9 cellular contexts compared by ENCODE assay signal in the genomic region with DNA sequence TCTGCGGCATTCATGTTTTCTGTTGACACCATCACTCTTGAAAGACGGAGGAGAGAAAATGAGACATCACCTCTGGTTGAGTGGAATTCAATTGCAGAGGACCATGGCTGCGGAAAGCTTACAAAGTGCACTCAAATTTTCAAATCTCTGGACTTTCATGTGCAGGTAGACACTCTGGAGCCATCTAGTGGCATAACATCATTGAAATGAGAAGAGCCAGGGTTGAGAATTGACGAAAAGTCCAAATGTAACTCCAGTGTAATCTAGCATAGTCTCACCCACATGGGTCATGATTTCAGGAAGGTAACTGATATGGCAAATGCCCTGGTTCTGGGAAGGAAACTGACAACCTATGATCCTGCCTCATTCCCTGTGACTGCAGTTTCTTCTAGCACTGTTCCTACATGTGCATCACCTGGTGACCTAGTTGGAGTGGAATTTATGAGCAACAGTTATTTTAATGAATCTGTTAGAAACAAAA.
A peak's percentile ranks its signal among the peaks of the same experiment; 100 is the strongest.
DNase-seq lines count a peak whose midpoint lies in the region; ATAC-seq and TF ChIP-seq lines count a peak whose summit lies in the region.
"Had no signal": no experiment of that assay in that cellular context is flagged by ENCODE, and none has a peak within 500 bp of the region (broad histone marks: within the 10 kb centered on the region; RNA-seq: fewer than 3 reads in every experiment).

No MANE protein-coding gene starts in this region.

- peak; percentile 60 for TF ChIP-seq CTCF in LNCAP (IDR thresholded peaks at IDR 0.05)
- peak; percentile 25 to 62 (median 54) for TF ChIP-seq CTCF in adrenal gland (IDR thresholded peaks at IDR 0.05)
- peak; percentile 65 for TF ChIP-seq CTCF in liver (IDR thresholded peaks at IDR 0.05; ENCODE audit: low read depth, low read length, missing input control)
- TF ChIP-seq CTCF in spleen (IDR thresholded peaks at IDR 0.05 in 8 of 11, conservative IDR thresholded peaks at IDR 0.05 in 3 of 11) = peak in 4 of 11 experiments; percentile 11 to 33 (median 26)

- TF ChIP-seq POLR2A in adrenal gland (IDR thresholded peaks at IDR 0.05) (no peak), spleen (IDR thresholded peaks at IDR 0.05) (no peak)

- ATAC-seq in activated naive CD4-positive, alpha-beta T cell treated with anti-CD3 and anti-CD28 coated beads, Interleukin-2, amount 50 U/mL, for 72 hours = no peak
- no peak for ATAC-seq in GM18907 (IDR thresholded peaks at IDR 0.05; ENCODE audit: unreplicated experiment)

- H3K9me3 Mint-ChIP-seq in activated naive CD4-positive, alpha-beta T cell treated with anti-CD3 and anti-CD28 coated beads, Interleukin-2, amount 50 U/mL, for 72 hours = peaks cover 7 to 13% of the 10 kb centered on the region in 2 donors

- DNase-seq in DMS 273 (lab: John Stamatoyannopoulos, UW; ENCODE audit: unreplicated experiment) (peak; percentile 70), DMS 273 treated with DMSO at 0.1 percent for 48 hours (lab: John Stamatoyannopoulos, UW) (no peak), adrenal gland (peak in 5 of 7 donors; percentile 9 to 20 (median 14)), spleen (no peak)
- DNase-seq in activated naive CD4-positive, alpha-beta T cell treated with anti-CD3 and anti-CD28 coated beads, Interleukin-2, amount 50 U/mL, for 72 hours (ENCODE audit: low spot score in 2 of 2) = no peak

- H3K27ac Mint-ChIP-seq in activated naive CD4-positive, alpha-beta T cell treated with anti-CD3 and anti-CD28 coated beads, Interleukin-2, amount 50 U/mL, for 72 hours = no peak overlapping the region

- H3K27ac ChIP-seq in adrenal gland (no peak overlapping the region), liver (ENCODE audit: low read depth in 1 of 2, low read length in 2 of 2) (no peak overlapping the region), spleen (no peak overlapping the region)
- H3K27ac ChIP-seq: skin epidermis had no signal

- WGBS in adrenal gland, 4 donors = 32 to 39% (median 36%) methylated on average over 3 to 4 of the region's 4 CpGs
- WGBS in liver = 34% methylated on average over 4 of the region's 4 CpGs
- WGBS in spleen, 5 donors = 52 to 71% (median 59%) methylated on average over 3 to 4 of the region's 4 CpGs

- no peaks in the 10 kb centered on the region for H3K27me3 ChIP-seq in adrenal gland
- peaks cover 0 to 2% (median 0%) of the 10 kb centered on the region in 4 donors for H3K27me3 ChIP-seq in liver (ENCODE audit: control insufficient read depth in 4 of 4, insufficient read depth in 4 of 4, low read length in 3 of 4)
- no peaks in the 10 kb centered on the region for H3K27me3 ChIP-seq in spleen (replicated peaks in 1 of 7)

- H3K4me3 ChIP-seq in adrenal gland (no peak overlapping the region), liver (ENCODE audit: low read depth in 1 of 3, low read length in 3 of 3) (no peak overlapping the region), spleen (no peak overlapping the region)
- H3K4me3 ChIP-seq: skin epidermis had no signal

- intact Hi-C loops in adrenal gland (cut with DNase I) (no loop called here), spleen (cut with DNase I; ENCODE audit: low total_unique reads) (no loop called here)

- H3K9me3 ChIP-seq in adrenal gland (replicated peaks in 1 of 3) = no peaks in the 10 kb centered on the region
- no peaks in the 10 kb centered on the region for H3K9me3 ChIP-seq in liver (ENCODE audit: control insufficient read depth in 4 of 4, low read length in 3 of 4)
- H3K9me3 ChIP-seq in spleen = no peaks in the 10 kb centered on the region

- TF ChIP-seq RAD21 in liver (IDR thresholded peaks at IDR 0.05) = peak; percentile 94 to 97

- peaks cover 0 to 4% of the 10 kb centered on the region in 2 donors for H3K36me3 Mint-ChIP-seq in activated naive CD4-positive, alpha-beta T cell treated with anti-CD3 and anti-CD28 coated beads, Interleukin-2, amount 50 U/mL, for 72 hours

- H3K4me1 ChIP-seq in adrenal gland (replicated peaks in 1 of 2) (no peaks in the 10 kb centered on the region), liver (ENCODE audit: control insufficient read depth in 4 of 4, insufficient read depth in 4 of 4, low read length in 3 of 4) (peaks cover 1 to 7% (median 5%) of the 10 kb centered on the region in 4 donors), spleen (no peaks in the 10 kb centered on the region)

- no peak overlapping the region for H3K9ac ChIP-seq in liver (ENCODE audit: low read depth in 1 of 2, low read length in 2 of 2)

- H3K36me3 ChIP-seq in adrenal gland (replicated peaks in 1 of 2) = no peaks in the 10 kb centered on the region
- H3K36me3 ChIP-seq in liver (ENCODE audit: control insufficient read depth in 4 of 4, insufficient read depth in 3 of 4, low read depth in 1 of 4, low read length in 3 of 4) = no peaks in the 10 kb centered on the region
- H3K36me3 ChIP-seq in spleen = no peaks in the 10 kb centered on the region

TF ChIP-seq in liver, 16 proteins besides CTCF, POLR2A, EP300 and RAD21:
- TF ChIP-seq HNF4A (conservative IDR thresholded peaks at IDR 0.05) (peak; percentile 28 to 44), GABPA (IDR thresholded peaks at IDR 0.05 in 1 of 2, conservative IDR thresholded peaks at IDR 0.05 in 1 of 2) (no peak), TAF1 (conservative IDR thresholded peaks at IDR 0.05) (no peak), EGR1 (IDR thresholded peaks at IDR 0.05; ENCODE audit: low read depth in 2 of 2) (no peak)

Comparison
In these comparisons a context has a peak if more than half of its experiments do, and no peak if none do; other contexts are left out.
1. DNase-seq: peak in DMS 273 (single experiment) and adrenal gland (5 of 7); none in DMS 273 treated with DMSO at 0.1 percent for 48 hours (single experiment), activated naive CD4-positive, alpha-beta T cell treated with anti-CD3 and anti-CD28 coated beads, Interleukin-2, amount 50 U/mL, for 72 hours (0 of 2) and spleen (single experiment).